14 cellular contexts compared by ENCODE assay signal in genomic region chr11:75273331-75273988, GRCh38. TPM values are rescaled to one million over a fixed set of nuclear protein-coding genes. Genes with fewer than 3 reads are reported as not detected.
A peak's percentile ranks its signal among the peaks of the same experiment; 100 is the strongest.
DNase-seq lines count a peak whose midpoint lies in the region; ATAC-seq lines count a peak whose summit lies in the region.
"Had no signal": no experiment of that assay in that cellular context is flagged by ENCODE, and none has a peak within 500 bp of the region (broad histone marks: within the 10 kb centered on the region; RNA-seq: fewer than 3 reads in every experiment).

No MANE protein-coding gene starts in this region.

- H3K9me3 ChIP-seq in aorta (ENCODE audit: control insufficient read depth, low read length): no peaks in the 10 kb centered on the region
- H3K9me3 ChIP-seq: ascending aorta had no signal

- H3K4me1 Mint-ChIP-seq in stimulated activated naive CD8-positive, alpha-beta T cell treated with anti-CD3 and anti-CD28 coated beads, Interleukin-15, amount 100 ng/mL, for 72 hours: peaks cover 62% of the 10 kb centered on the region

- H3K4me3 Mint-ChIP-seq in stimulated activated naive CD8-positive, alpha-beta T cell treated with anti-CD3 and anti-CD28 coated beads, Interleukin-15, amount 100 ng/mL, for 72 hours: no peak overlapping the region

- no peaks in the 10 kb centered on the region for H3K9me3 Mint-ChIP-seq in stimulated activated naive CD8-positive, alpha-beta T cell treated with anti-CD3 and anti-CD28 coated beads, Interleukin-15, amount 100 ng/mL, for 72 hours

- no peaks in the 10 kb centered on the region for H3K36me3 ChIP-seq in aorta (ENCODE audit: control insufficient read depth in 1 of 2, insufficient read depth in 2 of 2, low read length in 1 of 2)

- H3K27me3 ChIP-seq in aorta (ENCODE audit: control insufficient read depth in 1 of 2, insufficient read depth in 2 of 2, low read length in 1 of 2): no peaks in the 10 kb centered on the region
- H3K27me3 ChIP-seq: ascending aorta had no signal

- WGBS in aorta, 2 donors: 97 to 100% methylated on average over 7 of the region's 7 CpGs

- H3K4me1 ChIP-seq in aorta (ENCODE audit: control insufficient read depth in 1 of 2, insufficient read depth in 2 of 2, low read length in 2 of 2): no peaks in the 10 kb centered on the region
- H3K4me1 ChIP-seq: ascending aorta had no signal

- H3K27ac Mint-ChIP-seq in stimulated activated naive CD8-positive, alpha-beta T cell treated with anti-CD3 and anti-CD28 coated beads, Interleukin-15, amount 100 ng/mL, for 72 hours: peak overlapping the region; percentile 77 to 80
- H3K27ac Mint-ChIP-seq: progenitor cell of endocrine pancreas had no signal

- intact Hi-C loops in aorta (cut with DNase I): loop anchor here in 1 of 2 donors (10.0 kb wide), 1 partner anchor 261 kb away; no protein-coding TSS in a partner anchor

- no peak overlapping the region for H3K27ac ChIP-seq in aorta (ENCODE audit: low read depth in 1 of 2, low read length in 2 of 2)
- H3K27ac ChIP-seq: ascending aorta had no signal

- DNase-seq in stimulated activated naive CD8-positive, alpha-beta T cell treated with anti-CD3 and anti-CD28 coated beads, Interleukin-15, amount 100 ng/mL, for 72 hours: no peak
- no peak for DNase-seq in stimulated activated naive CD8-positive, alpha-beta T cell treated with anti-CD3 and anti-CD28 coated beads, Interleukin-15, Interleukin-2, amounts not matched to agents 100 U/mL and 50 U/mL, for 24 hours
- DNase-seq in activated CD8-positive, alpha-beta memory T cell treated with anti-CD3 and anti-CD28 coated beads, Interleukin-2, amount 50 U/mL, for 48 hours: peak; percentile 44
- DNase-seq in mesenteric fat pad (ENCODE audit: low spot score) (peak; percentile 82), aorta (peak; percentile 25 to 28), T-helper 1 cell (no peak)
- DNase-seq in stimulated activated naive CD4-positive, alpha-beta T cell treated with Interleukin-2 at 50 U/mL for 16 hours (lab: John Stamatoyannopoulos, UW): no peak
- no peak for DNase-seq in effector CD4-positive, alpha-beta T cell
- DNase-seq: activated T-cell treated with anti-CD3 and anti-CD28 coated beads, Interleukin-2, amount 50 U/mL, for 1 hour; DMS79; left cardiac atrium; substantia nigra had no signal

- no peaks in the 10 kb centered on the region for H3K27me3 Mint-ChIP-seq in stimulated activated naive CD8-positive, alpha-beta T cell treated with anti-CD3 and anti-CD28 coated beads, Interleukin-15, amount 100 ng/mL, for 72 hours
- H3K27me3 Mint-ChIP-seq: progenitor cell of endocrine pancreas had no signal

- H3K4me3 ChIP-seq in aorta (ENCODE audit: low read length in 2 of 2): no peak overlapping the region
- H3K4me3 ChIP-seq: ascending aorta had no signal

- no peak for ATAC-seq in stimulated activated naive CD8-positive, alpha-beta T cell treated with anti-CD3 and anti-CD28 coated beads, Interleukin-15, amount 100 ng/mL, for 72 hours
- no peak for ATAC-seq in stimulated activated naive CD8-positive, alpha-beta T cell treated with anti-CD3 and anti-CD28 coated beads, Interleukin-15, Interleukin-2, amounts not matched to agents 100 U/mL and 50 U/mL, for 24 hours
- no peak for ATAC-seq in aorta (ENCODE audit: low FRiP score)

RNA-seq across cellular contexts. Expression of gene TPBGL, which starts 32.9 kb away (rescaled TPM):
- total RNA-seq in mesenteric fat pad (1.6 TPM), aorta (under 1 TPM; 0.30 to 0.36 TPM)
- not detected for polyA plus RNA-seq in aorta
- total RNA-seq: ascending aorta, progenitor cell of endocrine pancreas had no signal

Comparison
In these comparisons a context has a peak if more than half of its experiments do, and no peak if none do; other contexts are left out.
1. DNase-seq: peak in activated CD8-positive, alpha-beta memory T cell treated with anti-CD3 and anti-CD28 coated beads, Interleukin-2, amount 50 U/mL, for 48 hours (single experiment), mesenteric fat pad (single experiment) and aorta (2 of 2); none in stimulated activated naive CD8-positive, alpha-beta T cell treated with anti-CD3 and anti-CD28 coated beads, Interleukin-15, amount 100 ng/mL, for 72 hours (0 of 2), stimulated activated naive CD8-positive, alpha-beta T cell treated with anti-CD3 and anti-CD28 coated beads, Interleukin-15, Interleukin-2, amounts not matched to agents 100 U/mL and 50 U/mL, for 24 hours (single experiment), T-helper 1 cell (0 of 5), stimulated activated naive CD4-positive, alpha-beta T cell treated with Interleukin-2 at 50 U/mL for 16 hours (single experiment) and effector CD4-positive, alpha-beta T cell (single experiment).